ENCODE assay signal across 11 cellular contexts in the genomic region with DNA sequence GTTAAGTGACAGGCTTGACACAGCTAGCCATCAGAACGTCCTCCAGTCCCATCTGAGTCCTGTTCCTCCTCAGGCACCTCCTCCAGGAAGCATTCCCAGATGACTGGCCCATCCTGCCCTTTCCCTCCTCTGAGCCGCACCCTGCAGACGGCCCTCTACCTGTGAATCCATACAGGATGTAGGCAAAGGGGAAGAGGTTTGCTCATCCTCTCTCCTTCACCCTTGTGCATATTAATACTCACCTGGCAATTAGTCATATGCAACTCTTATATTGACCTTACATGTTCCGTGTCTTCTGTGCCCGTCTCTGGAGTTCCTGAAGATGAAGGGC.
DNase-seq lines count a peak whose midpoint lies in the region; ATAC-seq, FAIRE-seq and TF ChIP-seq lines count a peak whose summit lies in the region.
"Had no signal": no experiment of that assay in that cellular context is flagged by ENCODE, and none has a peak within 500 bp of the region (broad histone marks: within the 10 kb centered on the region; RNA-seq: fewer than 3 reads in every experiment).

No MANE protein-coding gene starts in this region.

- peak overlapping the region; percentile 86 for H2BK120ac ChIP-seq in mesenchymal stem cell (ENCODE audit: low read depth, low read length)

- H3K9me3 ChIP-seq in mesenchymal stem cell (ENCODE audit: control insufficient read depth, low read length) (no peaks in the 10 kb centered on the region), upper lobe of right lung (no peaks in the 10 kb centered on the region)

- peak overlapping the region; percentile 29 to 91 for H2BK12ac ChIP-seq in mesenchymal stem cell (ENCODE audit: low read length in 2 of 2)

- H2BK5ac ChIP-seq in mesenchymal stem cell (ENCODE audit: low read depth, low read length, poor library complexity, severe bottlenecking), result no peak overlapping the region

- no peak for TF ChIP-seq CTCF in upper lobe of right lung (IDR thresholded peaks at IDR 0.05)

- DNase-seq in activated naive CD8-positive, alpha-beta T cell treated with anti-CD3 and anti-CD28 coated beads for 36 hours, result no peak
- DNase-seq in activated naive CD8-positive, alpha-beta T cell treated with anti-CD3 and anti-CD28 coated beads, Interleukin-2, amount 50 U/mL, for 24 hours, result no peak
- DNase-seq in mesenchymal stem cell, result no peak
- DNase-seq in upper lobe of right lung, result no peak
- no peak for DNase-seq in DMS79 (lab: John Stamatoyannopoulos, UW)
- DNase-seq in urothelium cell line (ENCODE audit: low spot score), result no peak
- DNase-seq: NCI-H1436 had no signal

- peak; percentile 31 for ATAC-seq in activated naive CD8-positive, alpha-beta T cell treated with anti-CD3 and anti-CD28 coated beads, Interleukin-2, amount 50 U/mL, for 24 hours
- ATAC-seq in upper lobe of right lung (no peak), HG02884 (IDR thresholded peaks at IDR 0.05; ENCODE audit: unreplicated experiment) (no peak)

- no peak overlapping the region for H2AFZ ChIP-seq in mesenchymal stem cell (ENCODE audit: low read depth, low read length)

- 64% methylated on average over 3 of the region's 5 CpGs for WGBS in mesenchymal stem cell

- H3K23ac ChIP-seq in mesenchymal stem cell (ENCODE audit: low read length in 2 of 2), result peak overlapping the region in 1 of 2 experiments; percentile 10

- peaks cover 48% of the 10 kb centered on the region for H3K4me1 ChIP-seq in mesenchymal stem cell (ENCODE audit: control insufficient read depth, insufficient read depth, low read depth, low read length)
- peaks cover 54% of the 10 kb centered on the region for H3K4me1 ChIP-seq in upper lobe of right lung

- no peak overlapping the region for H3K4me2 ChIP-seq in mesenchymal stem cell (ENCODE audit: low read length, poor library complexity, severe bottlenecking)

- intact Hi-C loops in upper lobe of right lung (cut with DNase I), result no loop called here

- peak overlapping the region; percentile 74 for H4K91ac ChIP-seq in mesenchymal stem cell (ENCODE audit: low read length)

- H2AK5ac ChIP-seq in mesenchymal stem cell (ENCODE audit: low read length, severe bottlenecking), result peak overlapping the region; percentile 88

- H3K79me1 ChIP-seq in mesenchymal stem cell (replicated peaks; ENCODE audit: low read length, poor library complexity, severe bottlenecking), result peaks cover 33% of the 10 kb centered on the region

- peaks cover 4% of the 10 kb centered on the region for H3K36me3 Mint-ChIP-seq in activated naive CD8-positive, alpha-beta T cell
- H3K36me3 Mint-ChIP-seq in activated naive CD8-positive, alpha-beta T cell treated with anti-CD3 and anti-CD28 coated beads for 36 hours, result no peaks in the 10 kb centered on the region
- peaks cover 4% of the 10 kb centered on the region for H3K36me3 Mint-ChIP-seq in activated naive CD8-positive, alpha-beta T cell treated with anti-CD3 and anti-CD28 coated beads, Interleukin-2, amount 50 U/mL, for 24 hours (ENCODE audit: low read depth)

- peak overlapping the region; percentile 41 for H3K9ac ChIP-seq in mesenchymal stem cell (ENCODE audit: low read length)

- H3K36me3 ChIP-seq in mesenchymal stem cell (ENCODE audit: control insufficient read depth in 1 of 2, insufficient read depth in 2 of 2, low read depth in 1 of 2, low read length in 2 of 2) (peaks cover 0 to 29% of the 10 kb centered on the region in 2 experiments), upper lobe of right lung (no peaks in the 10 kb centered on the region)

- no peaks in the 10 kb centered on the region for H3K27me3 Mint-ChIP-seq in activated naive CD8-positive, alpha-beta T cell
- no peaks in the 10 kb centered on the region for H3K27me3 Mint-ChIP-seq in activated naive CD8-positive, alpha-beta T cell treated with anti-CD3 and anti-CD28 coated beads for 36 hours
- H3K27me3 Mint-ChIP-seq in activated naive CD8-positive, alpha-beta T cell treated with anti-CD3 and anti-CD28 coated beads, Interleukin-2, amount 50 U/mL, for 24 hours, result no peaks in the 10 kb centered on the region

- peak overlapping the region; percentile 76 to 81 for H3K4ac ChIP-seq in mesenchymal stem cell (ENCODE audit: low read depth in 1 of 2, low read length in 2 of 2)

- H2BK15ac ChIP-seq in mesenchymal stem cell (ENCODE audit: low read depth, poor library complexity, severe bottlenecking), result no peak overlapping the region

- H3K27me3 ChIP-seq in mesenchymal stem cell (ENCODE audit: control insufficient read depth in 1 of 2, insufficient read depth in 1 of 2, low read length in 2 of 2) (no peaks in the 10 kb centered on the region), upper lobe of right lung (no peaks in the 10 kb centered on the region)

- H3K4me1 Mint-ChIP-seq in activated naive CD8-positive, alpha-beta T cell (ENCODE audit: low read depth), result peaks cover 31% of the 10 kb centered on the region
- H3K4me1 Mint-ChIP-seq in activated naive CD8-positive, alpha-beta T cell treated with anti-CD3 and anti-CD28 coated beads for 36 hours, result peaks cover 38% of the 10 kb centered on the region
- peaks cover 71% of the 10 kb centered on the region for H3K4me1 Mint-ChIP-seq in activated naive CD8-positive, alpha-beta T cell treated with anti-CD3 and anti-CD28 coated beads, Interleukin-2, amount 50 U/mL, for 24 hours

- no peak for FAIRE-seq in urothelium cell line (lab: Jason Lieb, UNC)
- FAIRE-seq: D721Med, H54 had no signal

- H3K4me3 ChIP-seq in mesenchymal stem cell (ENCODE audit: insufficient read depth in 1 of 2, low read depth in 1 of 2, low read length in 2 of 2), result no peak overlapping the region
- no peak overlapping the region for H3K4me3 ChIP-seq in upper lobe of right lung

- H3K9me3 Mint-ChIP-seq in activated naive CD8-positive, alpha-beta T cell (ENCODE audit: low read depth), result no peaks in the 10 kb centered on the region
- no peaks in the 10 kb centered on the region for H3K9me3 Mint-ChIP-seq in activated naive CD8-positive, alpha-beta T cell treated with anti-CD3 and anti-CD28 coated beads for 36 hours
- H3K9me3 Mint-ChIP-seq in activated naive CD8-positive, alpha-beta T cell treated with anti-CD3 and anti-CD28 coated beads, Interleukin-2, amount 50 U/mL, for 24 hours, result no peaks in the 10 kb centered on the region

- H3K27ac ChIP-seq in mesenchymal stem cell (ENCODE audit: low read length, poor library complexity, severe bottlenecking) (no peak overlapping the region), upper lobe of right lung (peak overlapping the region; percentile 52)

- H4K8ac ChIP-seq in mesenchymal stem cell (ENCODE audit: low read length), result peak overlapping the region; percentile 79

- peak overlapping the region; percentile 88 to 96 for H3K18ac ChIP-seq in mesenchymal stem cell (ENCODE audit: low read depth in 1 of 2, low read length in 2 of 2)

- peak overlapping the region in 1 of 2 experiments; percentile 91 for H3K14ac ChIP-seq in mesenchymal stem cell (ENCODE audit: low read length in 2 of 2)

- peak overlapping the region; percentile 28 for H3K27ac Mint-ChIP-seq in activated naive CD8-positive, alpha-beta T cell
- no peak overlapping the region for H3K27ac Mint-ChIP-seq in activated naive CD8-positive, alpha-beta T cell treated with anti-CD3 and anti-CD28 coated beads for 36 hours
- peak overlapping the region; percentile 70 for H3K27ac Mint-ChIP-seq in activated naive CD8-positive, alpha-beta T cell treated with anti-CD3 and anti-CD28 coated beads, Interleukin-2, amount 50 U/mL, for 24 hours

- H3K4me3 Mint-ChIP-seq in activated naive CD8-positive, alpha-beta T cell, result no peak overlapping the region
- no peak overlapping the region for H3K4me3 Mint-ChIP-seq in activated naive CD8-positive, alpha-beta T cell treated with anti-CD3 and anti-CD28 coated beads for 36 hours
- no peak overlapping the region for H3K4me3 Mint-ChIP-seq in activated naive CD8-positive, alpha-beta T cell treated with anti-CD3 and anti-CD28 coated beads, Interleukin-2, amount 50 U/mL, for 24 hours
